Comparison of ENCODE assay signal across 29 cellular contexts in the genomic region with DNA sequence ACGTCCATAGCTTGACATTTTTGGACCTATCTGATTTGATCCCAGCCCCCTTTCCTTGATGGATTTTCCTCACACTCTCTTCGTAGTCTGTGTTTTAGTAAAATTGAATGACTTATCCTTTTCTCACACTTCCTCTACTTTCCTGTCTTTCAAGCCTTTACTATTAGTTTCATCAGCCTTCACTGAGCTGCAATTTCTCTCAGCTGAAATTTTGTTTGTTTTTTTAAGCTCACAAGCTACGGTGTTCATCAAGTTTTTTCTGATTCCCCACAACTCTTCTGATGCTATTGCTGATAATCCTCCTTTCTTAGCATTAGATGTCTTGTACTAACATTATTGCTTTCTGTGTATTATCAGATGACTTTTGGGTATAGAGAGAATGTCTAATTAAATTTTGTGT.
"Had no signal": no experiment of that assay in that cellular context is flagged by ENCODE, and none has a peak within 500 bp of the region (broad histone marks: within the 10 kb centered on the region; RNA-seq: fewer than 3 reads in every experiment).

No MANE protein-coding gene starts in this region.

- H3K27ac Mint-ChIP-seq: activated CD4-positive, alpha-beta memory T cell treated with anti-CD3 and anti-CD28 coated beads, Interleukin-2, amount 10 ng/mL, durations not matched to agents 7 days and 5 days; activated CD4-positive, alpha-beta T cell treated with anti-CD3 and anti-CD28 coated beads, Interleukin-2, amount 10 ng/mL, durations not matched to agents 7 days and 5 days; activated naive CD4-positive, alpha-beta T cell treated with anti-CD3 and anti-CD28 coated beads, Interleukin-2, amount 10 ng/mL, durations not matched to agents 7 days and 5 days; activated naive CD4-positive, alpha-beta T cell treated with anti-CD3 and anti-CD28 coated beads, Interleukin-2, amount 50 U/mL, for 72 hours; activated naive CD8-positive, alpha-beta T cell treated with anti-CD3 and anti-CD28 coated beads, Interleukin-2, amount 10 ng/mL, durations not matched to agents 7 days and 5 days; activated T-cell treated with anti-CD3 and anti-CD28 coated beads, Interleukin-2, amount 50 U/mL, for 24 hours; activated T-cell treated with anti-CD3 and anti-CD28 coated beads, Interleukin-2, amount 50 U/mL, for 72 hours; dendritic cell treated with granulocyte-macrophage colony-stimulating factor and Interleukin-4, amounts not matched to agents 40 ng/mL and 50 ng/mL, for 4 days; effector memory CD8-positive, alpha-beta T cell had no signal

- H3K27ac ChIP-seq: brain microvascular endothelial cell, colonic mucosa, dorsolateral prefrontal cortex, esophagus squamous epithelium, foreskin keratinocyte, gastrocnemius medialis, heart right ventricle had no signal

- H3K4me1 Mint-ChIP-seq: activated CD4-positive, alpha-beta memory T cell treated with anti-CD3 and anti-CD28 coated beads, Interleukin-2, amount 10 ng/mL, durations not matched to agents 7 days and 5 days; activated CD4-positive, alpha-beta T cell treated with anti-CD3 and anti-CD28 coated beads, Interleukin-2, amount 10 ng/mL, durations not matched to agents 7 days and 5 days; activated naive CD4-positive, alpha-beta T cell treated with anti-CD3 and anti-CD28 coated beads, Interleukin-2, amount 10 ng/mL, durations not matched to agents 7 days and 5 days; activated naive CD8-positive, alpha-beta T cell treated with anti-CD3 and anti-CD28 coated beads, Interleukin-2, amount 10 ng/mL, durations not matched to agents 7 days and 5 days; central memory CD8-positive, alpha-beta T cell had no signal

- H3K4me3 Mint-ChIP-seq: activated CD4-positive, alpha-beta memory T cell treated with anti-CD3 and anti-CD28 coated beads, Interleukin-2, amount 10 ng/mL, durations not matched to agents 7 days and 5 days; activated CD4-positive, alpha-beta T cell treated with anti-CD3 and anti-CD28 coated beads, Interleukin-2, amount 10 ng/mL, durations not matched to agents 7 days and 5 days; activated naive CD4-positive, alpha-beta T cell treated with anti-CD3 and anti-CD28 coated beads, Interleukin-2, amount 10 ng/mL, durations not matched to agents 7 days and 5 days; activated naive CD8-positive, alpha-beta T cell treated with anti-CD3 and anti-CD28 coated beads, Interleukin-2, amount 10 ng/mL, durations not matched to agents 7 days and 5 days; activated T-cell treated with anti-CD3 and anti-CD28 coated beads, Interleukin-2, amount 50 U/mL, for 24 hours; activated T-cell treated with anti-CD3 and anti-CD28 coated beads, Interleukin-2, amount 50 U/mL, for 72 hours; central memory CD8-positive, alpha-beta T cell; dendritic cell treated with granulocyte-macrophage colony-stimulating factor and Interleukin-4, amounts not matched to agents 40 ng/mL and 50 ng/mL, for 4 days; effector memory CD8-positive, alpha-beta T cell had no signal

- H3K36me3 Mint-ChIP-seq: activated naive CD4-positive, alpha-beta T cell treated with anti-CD3 and anti-CD28 coated beads, Interleukin-2, amount 10 ng/mL, durations not matched to agents 7 days and 5 days; activated naive CD4-positive, alpha-beta T cell treated with anti-CD3 and anti-CD28 coated beads, Interleukin-2, amount 50 U/mL, for 72 hours; activated naive CD8-positive, alpha-beta T cell treated with anti-CD3 and anti-CD28 coated beads, Interleukin-2, amount 10 ng/mL, durations not matched to agents 7 days and 5 days had no signal

- H3K36me3 ChIP-seq: brain microvascular endothelial cell, colonic mucosa, esophagus squamous epithelium, gastrocnemius medialis, heart right ventricle had no signal

- H3K4me3 ChIP-seq: colonic mucosa, dorsolateral prefrontal cortex, esophagus squamous epithelium, gastrocnemius medialis, heart right ventricle had no signal

- DNase-seq: activated CD4-positive, alpha-beta memory T cell treated with anti-CD3 and anti-CD28 coated beads, Interleukin-2, amount 10 ng/mL, durations not matched to agents 7 days and 5 days; activated CD4-positive, alpha-beta T cell treated with anti-CD3 and anti-CD28 coated beads for 1 hour; activated CD4-positive, alpha-beta T cell treated with anti-CD3 and anti-CD28 coated beads for 4 hours; activated CD4-positive, alpha-beta T cell treated with anti-CD3 and anti-CD28 coated beads, Interleukin-2, amount 10 ng/mL, durations not matched to agents 7 days and 5 days; activated CD4-positive, alpha-beta T cell treated with anti-CD3 and anti-CD28 coated beads, Interleukin-2, amount 50 U/mL, for 4 hours; activated CD4-positive, CD25-positive, alpha-beta regulatory T cell; activated CD8-positive, alpha-beta memory T cell treated with anti-CD3 and anti-CD28 coated beads, Interleukin-2, amount 50 U/mL, for 48 hours; activated gamma-delta T cell; activated naive CD4-positive, alpha-beta T cell; activated naive CD4-positive, alpha-beta T cell treated with anti-CD3 and anti-CD28 coated beads, Interleukin-2, amount 10 ng/mL, durations not matched to agents 7 days and 5 days; activated naive CD8-positive, alpha-beta T cell treated with anti-CD3 and anti-CD28 coated beads, Interleukin-2, amount 10 ng/mL, durations not matched to agents 7 days and 5 days; activated T-cell treated with anti-CD3 and anti-CD28 coated beads for 4 hours; activated T-cell treated with anti-CD3 and anti-CD28 coated beads, Interleukin-2, amount 50 U/mL, for 24 hours; activated T-cell treated with anti-CD3 and anti-CD28 coated beads, Interleukin-2, amount 50 U/mL, for 72 hours; amniotic stem cell; anterior cingulate cortex; brain microvascular endothelial cell; colonic mucosa; dorsolateral prefrontal cortex; effector memory CD8-positive, alpha-beta T cell; erythroblast; esophagus squamous epithelium; foreskin keratinocyte; gastrocnemius medialis; heart right ventricle; T-helper 2 cell had no signal

- H3K9me3 ChIP-seq: colonic mucosa, esophagus squamous epithelium, gastrocnemius medialis had no signal

- H3K4me1 ChIP-seq: colonic mucosa, esophagus squamous epithelium, foreskin keratinocyte, gastrocnemius medialis, heart right ventricle had no signal

- H3K27me3 ChIP-seq: brain microvascular endothelial cell, colonic mucosa, dorsolateral prefrontal cortex, esophagus squamous epithelium, foreskin keratinocyte, gastrocnemius medialis, heart right ventricle had no signal

- H3K27me3 Mint-ChIP-seq: activated CD4-positive, alpha-beta memory T cell treated with anti-CD3 and anti-CD28 coated beads, Interleukin-2, amount 10 ng/mL, durations not matched to agents 7 days and 5 days; activated CD4-positive, alpha-beta T cell treated with anti-CD3 and anti-CD28 coated beads, Interleukin-2, amount 10 ng/mL, durations not matched to agents 7 days and 5 days; activated naive CD4-positive, alpha-beta T cell treated with anti-CD3 and anti-CD28 coated beads, Interleukin-2, amount 10 ng/mL, durations not matched to agents 7 days and 5 days; activated naive CD8-positive, alpha-beta T cell treated with anti-CD3 and anti-CD28 coated beads, Interleukin-2, amount 10 ng/mL, durations not matched to agents 7 days and 5 days; activated T-cell treated with anti-CD3 and anti-CD28 coated beads, Interleukin-2, amount 50 U/mL, for 24 hours; central memory CD8-positive, alpha-beta T cell; dendritic cell treated with granulocyte-macrophage colony-stimulating factor and Interleukin-4, amounts not matched to agents 40 ng/mL and 50 ng/mL, for 4 days; effector memory CD8-positive, alpha-beta T cell had no signal
